ENCODE assay signal across 15 cellular contexts in genomic region chr2:200735061-200735460, GRCh38.
A peak's percentile ranks its signal among the peaks of the same experiment; 100 is the strongest.
DNase-seq lines count a peak whose midpoint lies in the region; ATAC-seq lines count a peak whose summit lies in the region.
"Had no signal": no experiment of that assay in that cellular context is flagged by ENCODE, and none has a peak within 500 bp of the region (broad histone marks: within the 10 kb centered on the region; RNA-seq: fewer than 3 reads in every experiment).

No MANE protein-coding gene starts in this region.

- DNase-seq in stimulated activated naive CD8-positive, alpha-beta T cell treated with anti-CD3 and anti-CD28 coated beads, Interleukin-15, Interleukin-2, amounts not matched to agents 100 U/mL and 50 U/mL, for 24 hours = peak; percentile 25
- no peak for DNase-seq in stimulated activated naive CD8-positive, alpha-beta T cell treated with anti-CD3 and anti-CD28 coated beads, Interleukin-15, amount 100 ng/mL, for 72 hours
- DNase-seq in activated T-cell treated with anti-CD3 and anti-CD28 coated beads, Interleukin-2, amount 50 U/mL, for 72 hours = peak; percentile 42 to 57
- no peak for DNase-seq in NCI-H146 treated with DMSO at 0.1 percent for 48 hours (lab: John Stamatoyannopoulos, UW; ENCODE audit: unreplicated experiment)
- no peak for DNase-seq in LoVo (ENCODE audit: low spot score)
- DNase-seq in D341Med (ENCODE audit: low spot score) = no peak
- DNase-seq: aorta, left ventricle myocardium inferior, NCI-H187, psoas muscle, SIG-M5 had no signal

- peaks cover 19% of the 10 kb centered on the region for H3K4me1 Mint-ChIP-seq in stimulated activated naive CD8-positive, alpha-beta T cell treated with anti-CD3 and anti-CD28 coated beads, Interleukin-15, amount 100 ng/mL, for 72 hours
- peaks cover 29% of the 10 kb centered on the region for H3K4me1 Mint-ChIP-seq in activated T-cell treated with anti-CD3 and anti-CD28 coated beads, Interleukin-2, amount 50 U/mL, for 72 hours (ENCODE audit: low read depth)

- no peak overlapping the region for H3K4me3 Mint-ChIP-seq in stimulated activated naive CD8-positive, alpha-beta T cell treated with anti-CD3 and anti-CD28 coated beads, Interleukin-15, amount 100 ng/mL, for 72 hours
- H3K4me3 Mint-ChIP-seq in activated T-cell treated with anti-CD3 and anti-CD28 coated beads, Interleukin-2, amount 50 U/mL, for 72 hours = peak overlapping the region in 1 of 2 donors; percentile 5
- H3K4me3 Mint-ChIP-seq: endodermal cell had no signal

- ATAC-seq in stimulated activated naive CD8-positive, alpha-beta T cell treated with anti-CD3 and anti-CD28 coated beads, Interleukin-15, Interleukin-2, amounts not matched to agents 100 U/mL and 50 U/mL, for 24 hours = no peak
- no peak for ATAC-seq in stimulated activated naive CD8-positive, alpha-beta T cell treated with anti-CD3 and anti-CD28 coated beads, Interleukin-15, amount 100 ng/mL, for 72 hours
- ATAC-seq in activated T-cell treated with anti-CD3 and anti-CD28 coated beads, Interleukin-2, amount 50 U/mL, for 72 hours (replicated peaks in 1 of 2) = peak; percentile 34 to 70

- no peaks in the 10 kb centered on the region for H3K27me3 Mint-ChIP-seq in stimulated activated naive CD8-positive, alpha-beta T cell treated with anti-CD3 and anti-CD28 coated beads, Interleukin-15, amount 100 ng/mL, for 72 hours
- peaks cover 11% of the 10 kb centered on the region for H3K27me3 Mint-ChIP-seq in activated T-cell treated with anti-CD3 and anti-CD28 coated beads, Interleukin-2, amount 50 U/mL, for 72 hours (ENCODE audit: low read depth)

- no peak overlapping the region for H3K27ac Mint-ChIP-seq in stimulated activated naive CD8-positive, alpha-beta T cell treated with anti-CD3 and anti-CD28 coated beads, Interleukin-15, amount 100 ng/mL, for 72 hours
- peak overlapping the region; percentile 88 for H3K27ac Mint-ChIP-seq in activated T-cell treated with anti-CD3 and anti-CD28 coated beads, Interleukin-2, amount 50 U/mL, for 72 hours
- H3K27ac Mint-ChIP-seq: activated T-helper 2 cell treated with anti-CD3 and anti-CD28 coated beads, Interferon-gamma antibody, Interleukin-2, Interleukin-4, amounts not matched to agents 10 μg/mL and 5 μg/mL and 100 μg/mL, durations not matched to agents 14 hours and 24 hours and 36 hours had no signal

- no peaks in the 10 kb centered on the region for H3K9me3 Mint-ChIP-seq in stimulated activated naive CD8-positive, alpha-beta T cell treated with anti-CD3 and anti-CD28 coated beads, Interleukin-15, amount 100 ng/mL, for 72 hours
- peaks cover 0 to 1% of the 10 kb centered on the region in 2 donors for H3K9me3 Mint-ChIP-seq in activated T-cell treated with anti-CD3 and anti-CD28 coated beads, Interleukin-2, amount 50 U/mL, for 72 hours
- H3K9me3 Mint-ChIP-seq: activated T-helper 2 cell treated with anti-CD3 and anti-CD28 coated beads, Interferon-gamma antibody, Interleukin-2, Interleukin-4, amounts not matched to agents 10 μg/mL and 5 μg/mL and 100 μg/mL, durations not matched to agents 14 hours and 24 hours and 36 hours; endodermal cell had no signal

- H3K27me3 ChIP-seq in layer of hippocampus (ENCODE audit: control insufficient read depth, insufficient read depth, low read length) = no peaks in the 10 kb centered on the region
- H3K27me3 ChIP-seq: BLaER1 had no signal

- H3K36me3 Mint-ChIP-seq in activated T-cell treated with anti-CD3 and anti-CD28 coated beads, Interleukin-2, amount 50 U/mL, for 72 hours (ENCODE audit: insufficient read depth in 2 of 2) = peaks cover 0 to 1% of the 10 kb centered on the region in 2 donors

- peak overlapping the region; percentile 62 for H3K27ac ChIP-seq in layer of hippocampus (ENCODE audit: low read depth, low read length)
- H3K27ac ChIP-seq: BLaER1, left ventricle myocardium inferior, psoas muscle had no signal

Comparison
In these comparisons a context has a peak if more than half of its experiments do, and no peak if none do; other contexts are left out.
1. DNase-seq: peak in stimulated activated naive CD8-positive, alpha-beta T cell treated with anti-CD3 and anti-CD28 coated beads, Interleukin-15, Interleukin-2, amounts not matched to agents 100 U/mL and 50 U/mL, for 24 hours (single experiment) and activated T-cell treated with anti-CD3 and anti-CD28 coated beads, Interleukin-2, amount 50 U/mL, for 72 hours (2 of 2); none in stimulated activated naive CD8-positive, alpha-beta T cell treated with anti-CD3 and anti-CD28 coated beads, Interleukin-15, amount 100 ng/mL, for 72 hours (0 of 2), NCI-H146 treated with DMSO at 0.1 percent for 48 hours (single experiment), LoVo (single experiment) and D341Med (single experiment).
2. ATAC-seq: peak in activated T-cell treated with anti-CD3 and anti-CD28 coated beads, Interleukin-2, amount 50 U/mL, for 72 hours (2 of 2); none in stimulated activated naive CD8-positive, alpha-beta T cell treated with anti-CD3 and anti-CD28 coated beads, Interleukin-15, Interleukin-2, amounts not matched to agents 100 U/mL and 50 U/mL, for 24 hours (single experiment) and stimulated activated naive CD8-positive, alpha-beta T cell treated with anti-CD3 and anti-CD28 coated beads, Interleukin-15, amount 100 ng/mL, for 72 hours (single experiment).